8 cellular contexts compared by ENCODE assay signal in the genomic region with DNA sequence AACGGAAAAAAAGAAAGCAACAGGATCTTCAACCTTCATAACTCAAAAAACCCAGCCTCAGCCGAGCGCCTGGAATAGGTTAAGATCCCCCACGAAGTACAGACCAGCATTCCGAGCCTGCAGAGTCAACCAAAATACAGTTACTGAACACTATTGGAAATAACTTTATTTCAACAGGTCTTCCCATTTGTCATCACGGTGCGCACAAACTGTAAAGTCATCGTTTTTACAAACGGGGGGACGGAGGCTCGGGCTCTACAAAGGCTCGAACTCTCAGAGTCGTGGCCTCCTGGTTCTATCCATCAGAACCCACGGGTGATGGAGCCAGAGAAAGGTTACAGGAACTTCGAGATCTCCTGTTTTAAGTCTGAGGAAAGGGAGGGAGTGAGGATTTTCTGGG. TPM values are rescaled to one million over a fixed set of nuclear protein-coding genes. Genes with fewer than 3 reads are reported as not detected.
A peak's percentile ranks its signal among the peaks of the same experiment; 100 is the strongest.
DNase-seq lines count a peak whose midpoint lies in the region; ATAC-seq and TF ChIP-seq lines count a peak whose summit lies in the region.

No MANE protein-coding gene starts in this region.

- peak overlapping the region; percentile 98 for H3K4me3 ChIP-seq in epithelial cell of esophagus (ENCODE audit: low read length)

- POLR2A ChIA-PET in T-cell (lab: Charles Lee), result interaction anchor here in 1 of 2 donors (1.2 kb wide), 1 partner anchor 7 kb away, joined by 4 read pairs; no protein-coding TSS in a partner anchor

- H3K4me3 Mint-ChIP-seq in T-cell, result peak overlapping the region; percentile 97 to 99 (median 98)
- peak overlapping the region; percentile 99 for H3K4me3 Mint-ChIP-seq in nephron progenitor cell

- peak; percentile 36 for DNase-seq in activated CD4-positive, CD25-positive, alpha-beta regulatory T cell treated with anti-CD3 and anti-CD28 coated beads, Interleukin-2, amount 50 U/mL, for 72 hours
- peak in 4 of 34 experiments; percentile 6 to 21 (median 12) for DNase-seq in T-cell
- peak; percentile 39 for DNase-seq in epithelial cell of esophagus (ENCODE audit: low read depth)
- DNase-seq in nephron progenitor cell, result no peak
- no peak for DNase-seq in mucosa of gallbladder (ENCODE audit: low spot score)

- ATAC-seq in activated CD4-positive, CD25-positive, alpha-beta regulatory T cell treated with anti-CD3 and anti-CD28 coated beads, Interleukin-2, amount 50 U/mL, for 24 hours, result no peak
- ATAC-seq in T-cell (replicated peaks in 1 of 4), result no peak
- ATAC-seq in GM18517 (IDR thresholded peaks at IDR 0.05; ENCODE audit: unreplicated experiment), result no peak
- no peak for ATAC-seq in HG02571 (IDR thresholded peaks at IDR 0.05; ENCODE audit: unreplicated experiment)

- H3K27me3 Mint-ChIP-seq in T-cell (no peaks in the 10 kb centered on the region), nephron progenitor cell (ENCODE audit: low read depth, poor library complexity) (no peaks in the 10 kb centered on the region)

- TF ChIP-seq CTCF in epithelial cell of esophagus (IDR thresholded peaks at IDR 0.05; ENCODE audit: insufficient read depth, low read depth, low read length, missing control alignments) (no peak), nephron progenitor cell (IDR thresholded peaks at IDR 0.05) (no peak)

- peaks cover 44 to 53% (median 50%) of the 10 kb centered on the region in 3 donors for H3K4me1 Mint-ChIP-seq in T-cell
- H3K4me1 Mint-ChIP-seq in nephron progenitor cell, result peaks cover 28% of the 10 kb centered on the region

- H3K36me3 Mint-ChIP-seq in T-cell (peaks cover 15% of the 10 kb centered on the region), nephron progenitor cell (ENCODE audit: low read depth) (peaks cover 48% of the 10 kb centered on the region)

- peak overlapping the region; percentile 97 to 98 for H3K27ac Mint-ChIP-seq in T-cell
- H3K27ac Mint-ChIP-seq in nephron progenitor cell, result peak overlapping the region; percentile 100

- no peaks in the 10 kb centered on the region for H3K9me3 Mint-ChIP-seq in T-cell
- peaks cover 15% of the 10 kb centered on the region for H3K9me3 Mint-ChIP-seq in nephron progenitor cell

- CTCF ChIA-PET in T-cell (lab: Charles Lee), result no interaction called here

RNA-seq across cellular contexts. Expression of gene YWHAE, which starts 1.1 kb away (rescaled TPM):
- total RNA-seq in T-cell (100 to 1,000 TPM; 119 to 129 (median 126) TPM), mucosa of gallbladder (384 TPM)

RNA-seq across cellular contexts. Expression of gene CRK, which starts 57.1 kb away (rescaled TPM):
- 10 to 100 TPM; 18.0 to 26.8 (median 22.6) TPM for total RNA-seq in T-cell
- total RNA-seq in mucosa of gallbladder, result 82.2 TPM

Comparison
In these comparisons a context has a peak if more than half of its experiments do, and no peak if none do; other contexts are left out.
1. DNase-seq: peak in activated CD4-positive, CD25-positive, alpha-beta regulatory T cell treated with anti-CD3 and anti-CD28 coated beads, Interleukin-2, amount 50 U/mL, for 72 hours (single experiment) and epithelial cell of esophagus (single experiment); none in nephron progenitor cell (single experiment) and mucosa of gallbladder (single experiment).